In the genomic region with DNA sequence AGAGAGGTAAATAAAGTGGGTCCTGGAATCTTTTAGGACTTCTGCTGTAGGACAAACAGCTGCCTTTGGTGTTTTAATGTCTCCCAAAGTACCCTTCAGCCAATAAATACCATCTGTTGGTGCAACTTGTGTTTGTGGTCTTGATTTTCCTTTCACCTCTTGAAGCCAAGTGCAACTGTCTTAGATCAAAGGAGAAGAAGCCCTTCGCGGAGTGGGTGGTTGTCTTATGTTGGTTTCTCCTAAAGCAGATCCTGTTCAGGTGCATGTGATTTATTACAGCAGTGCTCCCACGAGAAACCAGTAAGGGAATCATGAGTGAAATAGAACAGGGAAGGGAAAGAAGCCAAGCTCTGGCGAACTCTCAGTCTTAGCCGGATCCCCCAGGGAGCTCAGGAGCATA, we compare ENCODE assay signal across 19 cellular contexts. TPM values are rescaled to one million over a fixed set of nuclear protein-coding genes. Genes with fewer than 3 reads are reported as not detected.
A peak's percentile ranks its signal among the peaks of the same experiment; 100 is the strongest.
DNase-seq lines count a peak whose midpoint lies in the region; ATAC-seq and TF ChIP-seq lines count a peak whose summit lies in the region.
"Had no signal": no experiment of that assay in that cellular context is flagged by ENCODE, and none has a peak within 500 bp of the region (broad histone marks: within the 10 kb centered on the region; RNA-seq: fewer than 3 reads in every experiment).

No MANE protein-coding gene starts in this region.

- no peak overlapping the region for H3K9ac ChIP-seq in DND-41 (ENCODE audit: low read depth, low read length)
- no peak overlapping the region for H3K9ac ChIP-seq in OCI-LY1 (ENCODE audit: low read length)

- DNase-seq in DND-41: peak; percentile 51
- DNase-seq in Jurkat, Clone E6-1 (ENCODE audit: low read depth, low spot score): peak; percentile 80
- DNase-seq in activated CD8-positive, alpha-beta memory T cell treated with anti-CD3 and anti-CD28 coated beads, Interleukin-2, amount 10 ng/mL, durations not matched to agents 7 days and 5 days: no peak
- DNase-seq: Caco-2; CD4-positive, CD25-positive, alpha-beta regulatory T cell; CD8-positive, alpha-beta T cell; DMS53; DMS79 treated with DMSO at 0.1 percent for 48 hours; EL; GDM1; HFFc6 had no signal

- H3F3A ChIP-seq in OCI-LY1 (ENCODE audit: insufficient read depth, low read length): no peaks in the 10 kb centered on the region

- H3K27me3 ChIP-seq in DND-41 (ENCODE audit: insufficient read depth, low read length, poor library complexity) (no peaks in the 10 kb centered on the region), OCI-LY1 (ENCODE audit: insufficient read depth, low read length) (no peaks in the 10 kb centered on the region)

- H3K4me1 ChIP-seq in DND-41 (ENCODE audit: insufficient read depth, low read length) (peaks cover 16% of the 10 kb centered on the region), OCI-LY1 (ENCODE audit: insufficient read depth, low read length, severe bottlenecking) (peaks cover 27% of the 10 kb centered on the region)
- H3K4me1 ChIP-seq: Caco-2, HAP-1 had no signal

- no peaks in the 10 kb centered on the region for H3K36me3 Mint-ChIP-seq in activated CD8-positive, alpha-beta memory T cell treated with anti-CD3 and anti-CD28 coated beads, Interleukin-2, amount 10 ng/mL, durations not matched to agents 7 days and 5 days

- CTCF ChIA-PET in activated CD8-positive, alpha-beta memory T cell treated with anti-CD3 and anti-CD28 coated beads, Interleukin-2, amount 10 ng/mL, durations not matched to agents 7 days and 5 days (lab: Charles Lee): no interaction called here

- H3K27ac ChIP-seq in DND-41 (ENCODE audit: low read length): no peak overlapping the region
- peak overlapping the region; percentile 69 for H3K27ac ChIP-seq in OCI-LY1 (ENCODE audit: low read depth, low read length, poor library complexity, severe bottlenecking)
- H3K27ac ChIP-seq: C4-2B had no signal

- H2AFZ ChIP-seq in DND-41 (ENCODE audit: low read depth, low read length): no peak overlapping the region
- no peak overlapping the region for H2AFZ ChIP-seq in OCI-LY1 (ENCODE audit: low read length)
- H2AFZ ChIP-seq: GM23338 had no signal

- no peaks in the 10 kb centered on the region for H3K4me1 Mint-ChIP-seq in activated CD8-positive, alpha-beta memory T cell treated with anti-CD3 and anti-CD28 coated beads, Interleukin-2, amount 10 ng/mL, durations not matched to agents 7 days and 5 days

- H3K36me3 ChIP-seq in DND-41 (ENCODE audit: insufficient read depth, low read length) (no peaks in the 10 kb centered on the region), OCI-LY1 (ENCODE audit: insufficient read depth, low read length) (peaks cover 11% of the 10 kb centered on the region; the same call in 1 of the 2 replicates)

- H3K4me3 Mint-ChIP-seq in activated CD8-positive, alpha-beta memory T cell treated with anti-CD3 and anti-CD28 coated beads, Interleukin-2, amount 10 ng/mL, durations not matched to agents 7 days and 5 days: no peak overlapping the region
- H3K4me3 Mint-ChIP-seq: CD4-positive, CD25-positive, alpha-beta regulatory T cell; CD8-positive, alpha-beta T cell; GM23338; HFFc6 had no signal

- H3K9me3 ChIP-seq in DND-41 (ENCODE audit: insufficient read depth, low read length, severe bottlenecking) (no peaks in the 10 kb centered on the region), OCI-LY1 (ENCODE audit: low read length) (no peaks in the 10 kb centered on the region)
- H3K9me3 ChIP-seq: Caco-2, HAP-1 had no signal

- peaks cover 19% of the 10 kb centered on the region for H3K27me3 Mint-ChIP-seq in activated CD8-positive, alpha-beta memory T cell treated with anti-CD3 and anti-CD28 coated beads, Interleukin-2, amount 10 ng/mL, durations not matched to agents 7 days and 5 days

- H3K9me2 ChIP-seq in OCI-LY1 (ENCODE audit: low read depth, low read length): no peaks in the 10 kb centered on the region

- H4K20me1 ChIP-seq in DND-41 (ENCODE audit: insufficient read depth, low read length) (no peaks in the 10 kb centered on the region), OCI-LY1 (ENCODE audit: insufficient read depth, low read length) (no peaks in the 10 kb centered on the region)

- no peaks in the 10 kb centered on the region for H3K9me3 Mint-ChIP-seq in activated CD8-positive, alpha-beta memory T cell treated with anti-CD3 and anti-CD28 coated beads, Interleukin-2, amount 10 ng/mL, durations not matched to agents 7 days and 5 days (ENCODE audit: low read depth)
- H3K9me3 Mint-ChIP-seq: CD8-positive, alpha-beta T cell; GM23338; HFFc6 had no signal

- H3K79me2 ChIP-seq in DND-41 (ENCODE audit: insufficient read depth, low read length) (no peaks in the 10 kb centered on the region), OCI-LY1 (ENCODE audit: insufficient read depth, low read length) (no peaks in the 10 kb centered on the region)

- no peak overlapping the region for H3K27ac Mint-ChIP-seq in activated CD8-positive, alpha-beta memory T cell treated with anti-CD3 and anti-CD28 coated beads, Interleukin-2, amount 10 ng/mL, durations not matched to agents 7 days and 5 days
- H3K27ac Mint-ChIP-seq: CD4-positive, CD25-positive, alpha-beta regulatory T cell; CD8-positive, alpha-beta T cell; GM23338; HFFc6 had no signal

- H3K4me3 ChIP-seq in DND-41 (ENCODE audit: low read depth in 1 of 2, low read length in 2 of 2) (no peak overlapping the region), OCI-LY1 (ENCODE audit: low read depth, low read length, poor library complexity, severe bottlenecking) (no peak overlapping the region)
- no peak overlapping the region for H3K4me3 ChIP-seq in Jurkat, Clone E6-1 (ENCODE audit: low read length)
- H3K4me3 ChIP-seq: GM12878, GM23338, HAP-1 had no signal

- ATAC-seq in DND-41 (ENCODE audit: insufficient read depth, low read depth) (peak; percentile 80), GM21447 (IDR thresholded peaks at IDR 0.05; ENCODE audit: unreplicated experiment) (no peak), HG02852 (IDR thresholded peaks at IDR 0.05; ENCODE audit: unreplicated experiment) (no peak)
- ATAC-seq in activated CD8-positive, alpha-beta memory T cell treated with anti-CD3 and anti-CD28 coated beads, Interleukin-2, amount 10 ng/mL, durations not matched to agents 7 days and 5 days: no peak
- ATAC-seq: CD8-positive, alpha-beta T cell; GM12878; GM23338 had no signal

- TF ChIP-seq CTCF in DND-41 (IDR thresholded peaks at IDR 0.05; ENCODE audit: borderline replicate concordance, extremely low read depth, low read length, poor library complexity, severe bottlenecking) (no peak), OCI-LY1 (IDR thresholded peaks at IDR 0.05; ENCODE audit: low read length) (no peak)

- H3K4me2 ChIP-seq in DND-41 (ENCODE audit: insufficient read depth, low read length) (no peak overlapping the region), OCI-LY1 (ENCODE audit: low read length) (no peak overlapping the region)
- H3K4me2 ChIP-seq: GM23338 had no signal

RNA-seq across cellular contexts. Expression of gene HRK, which starts 27.7 kb away (rescaled TPM):
- polyA plus RNA-seq in Jurkat, Clone E6-1 (2012; ENCODE audit: insufficient read depth, insufficient read length): 0.71 TPM
- not detected for total RNA-seq in activated CD8-positive, alpha-beta memory T cell treated with anti-CD3 and anti-CD28 coated beads, Interleukin-2, amount 10 ng/mL, durations not matched to agents 7 days and 5 days
- total RNA-seq: GM12878, HFFc6 had no signal
- polyA plus RNA-seq: BJ; CD4-positive, CD25-positive, alpha-beta regulatory T cell; GM12878 had no signal

RNA-seq across cellular contexts. Expression of gene FBXW8, which starts 57.2 kb away (rescaled TPM):
- polyA plus RNA-seq in Jurkat, Clone E6-1 (2012; ENCODE audit: insufficient read depth, insufficient read length): 12.6 TPM
- 10 to 100 TPM; 11.5 to 12.8 TPM for total RNA-seq in activated CD8-positive, alpha-beta memory T cell treated with anti-CD3 and anti-CD28 coated beads, Interleukin-2, amount 10 ng/mL, durations not matched to agents 7 days and 5 days
